Comparison of ENCODE assay signal across 1 cellular context in genomic region chr13:45340422-45341033, GRCh38.
A peak's percentile ranks its signal among the peaks of the same experiment; 100 is the strongest.
TF ChIP-seq lines count a peak whose summit lies in the region.

No MANE protein-coding gene starts in this region.

TF ChIP-seq in K562, 482 proteins besides CTCF, POLR2A, EP300 and RAD21 (continued from another document):
- TF ChIP-seq ARID4B (CRISPR knock-in tag; IDR thresholded peaks at IDR 0.05) (0 out of 2 replicates have a peak, but pooled peaks have one; percentile 63), KDM5B (IDR thresholded peaks at IDR 0.05; ENCODE audit: insufficient replicate concordance, low read depth, low read length) (no peak)
